In genomic region chr4:2364654-2365053, GRCh38 we compare ENCODE assay signal across 8 cellular contexts. TPM values are rescaled to one million over a fixed set of nuclear protein-coding genes. Genes with fewer than 3 reads are reported as not detected.
DNase-seq lines count a peak whose midpoint lies in the region; ATAC-seq and TF ChIP-seq lines count a peak whose summit lies in the region.

No MANE protein-coding gene starts in this region.

- H3K9me3 ChIP-seq in CD4-positive, alpha-beta T cell (ENCODE audit: control insufficient read depth, low read length) = peaks cover 8% of the 10 kb centered on the region
- H3K9me3 ChIP-seq in Caco-2 = no peaks in the 10 kb centered on the region

- peaks cover 16% of the 10 kb centered on the region for H3K4me1 ChIP-seq in Caco-2

- no peak for TF ChIP-seq CTCF in CD4-positive, alpha-beta T cell (IDR thresholded peaks at IDR 0.05)
- TF ChIP-seq CTCF in Caco-2 (IDR thresholded peaks at IDR 0.05; ENCODE audit: insufficient read depth in 1 of 2, low read depth in 1 of 2, low read length in 1 of 2, severe bottlenecking in 1 of 2, unreplicated experiment in 1 of 2) = no peak

- no peaks in the 10 kb centered on the region for H3K36me3 ChIP-seq in Caco-2 (ENCODE audit: control insufficient read depth, insufficient read depth, low read length)

- intact Hi-C loops in CD4-positive, alpha-beta T cell (cut with DNase I, micrococcal nuclease) = loop anchor here (2.0 to 5.0 kb wide), 3 partner anchors 48 to 122 kb away; partner anchors contain the start of genes HAUS3 (in 1 of the 2), MXD4 (in 1 of the 2) and POLN (in 1 of the 2)
- intact Hi-C loops in Caco-2 (cut with micrococcal nuclease; ENCODE audit: unreplicated experiment) = no loop called here

- H3K27ac ChIP-seq in CD4-positive, alpha-beta T cell (ENCODE audit: low read depth, low read length) = peak overlapping the region; percentile 33
- H3K27ac ChIP-seq in substantia nigra (ENCODE audit: low read depth, low read length, poor library complexity, severe bottlenecking) = peak overlapping the region; percentile 55

- no peaks in the 10 kb centered on the region for H3K27me3 ChIP-seq in CD4-positive, alpha-beta T cell (ENCODE audit: control insufficient read depth, insufficient read depth, low read length)
- no peaks in the 10 kb centered on the region for H3K27me3 ChIP-seq in Caco-2 (replicated peaks; ENCODE audit: control insufficient read depth, insufficient read depth, low read length)

- POLR2A ChIA-PET in CD4-positive, alpha-beta T cell (lab: Charles Lee) = interaction anchor here (1.8 kb wide), 1 partner anchor 83 kb away, joined by 4 read pairs; no protein-coding TSS in a partner anchor
- POLR2A ChIA-PET in Caco-2 (lab: Charles Lee) = no interaction called here

- peak overlapping the region; percentile 89 for H3K27ac Mint-ChIP-seq in CD4-positive, alpha-beta T cell
- no peak overlapping the region for H3K27ac Mint-ChIP-seq in Caco-2 (ENCODE audit: unreplicated experiment)

- no peaks in the 10 kb centered on the region for H3K9me3 Mint-ChIP-seq in CD4-positive, alpha-beta T cell
- H3K9me3 Mint-ChIP-seq in Caco-2 (ENCODE audit: unreplicated experiment) = no peaks in the 10 kb centered on the region

- DNase-seq in CD4-positive, alpha-beta T cell = peak; percentile 41 to 62 (median 48)
- peak; percentile 58 for DNase-seq in activated CD4-positive, alpha-beta T cell treated with anti-CD3 and anti-CD28 coated beads, Interleukin-2, amount 50 U/mL, for 1 hour
- peak; percentile 31 for DNase-seq in effector CD4-positive, alpha-beta T cell
- DNase-seq in non-pigmented ciliary epithelial cell (ENCODE audit: low read depth) = peak; percentile 2
- peak in 4 of 49 donors; percentile 23 to 76 (median 35) for DNase-seq in substantia nigra (lab: John Stamatoyannopoulos, UW)
- no peak for DNase-seq in ecto neural progenitor cell (ENCODE audit: low spot score)
- no peak for DNase-seq in Caco-2
- no peak for DNase-seq in 8988T

- H3K4me1 Mint-ChIP-seq in CD4-positive, alpha-beta T cell (ENCODE audit: low read depth) = peaks cover 21% of the 10 kb centered on the region
- H3K4me1 Mint-ChIP-seq in Caco-2 (ENCODE audit: low read depth, unreplicated experiment) = no peaks in the 10 kb centered on the region

- H3K4me3 Mint-ChIP-seq in CD4-positive, alpha-beta T cell = peak overlapping the region; percentile 86
- no peak overlapping the region for H3K4me3 Mint-ChIP-seq in Caco-2 (ENCODE audit: unreplicated experiment)

- H3K27me3 Mint-ChIP-seq in CD4-positive, alpha-beta T cell = no peaks in the 10 kb centered on the region
- H3K27me3 Mint-ChIP-seq in Caco-2 (ENCODE audit: insufficient read depth, unreplicated experiment) = no peaks in the 10 kb centered on the region

- no peak overlapping the region for H3K4me3 ChIP-seq in Caco-2 (ENCODE audit: low read depth, low read length)

- no peaks in the 10 kb centered on the region for H3K36me3 Mint-ChIP-seq in CD4-positive, alpha-beta T cell (ENCODE audit: low read depth)
- no peaks in the 10 kb centered on the region for H3K36me3 Mint-ChIP-seq in Caco-2 (ENCODE audit: insufficient read depth, unreplicated experiment)

- CTCF ChIA-PET in CD4-positive, alpha-beta T cell (lab: Charles Lee) = interaction anchor here (1.0 kb wide), 1 partner anchor 54 kb away, joined by 3 read pairs; the partner anchor contains the start of genes CFAP99 and ZFYVE28
- CTCF ChIA-PET in Caco-2 (lab: Charles Lee) = no interaction called here

- peak; percentile 85 for ATAC-seq in CD4-positive, alpha-beta T cell (ENCODE audit: poor library complexity)

- no TSS peak for BruUV-seq in Caco-2 (replicated peaks; lab: Mats Ljungman, UMichigan)

RNA-seq across cellular contexts. Expression of gene ZFYVE28, which starts 53.8 kb away (rescaled TPM):
- total RNA-seq in CD4-positive, alpha-beta T cell = 10 to 100 TPM; 26.2 to 28.0 TPM
- 0.70 and 0.82 TPM in 2 replicates for total RNA-seq in Caco-2 (2022)

RNA-seq across cellular contexts. Expression of gene CFAP99, which starts 54.1 kb away (rescaled TPM):
- total RNA-seq in CD4-positive, alpha-beta T cell = under 1 TPM in 1 of 2 experiments, not detected in 1; 0.17 TPM
- not detected in 2 replicates for total RNA-seq in Caco-2 (2022)

Comparison
In these comparisons a context has a peak if more than half of its experiments do, and no peak if none do; other contexts are left out.
1. DNase-seq: peak in CD4-positive, alpha-beta T cell (10 of 10), activated CD4-positive, alpha-beta T cell treated with anti-CD3 and anti-CD28 coated beads, Interleukin-2, amount 50 U/mL, for 1 hour (single experiment), effector CD4-positive, alpha-beta T cell (single experiment) and non-pigmented ciliary epithelial cell (single experiment); none in ecto neural progenitor cell (single experiment), Caco-2 (0 of 2) and 8988T (single experiment).
2. RNA of gene ZFYVE28, which starts 53.8 kb away (total RNA-seq): 26.2 to 28.0 TPM in CD4-positive, alpha-beta T cell; 0.70 to 0.82 TPM in Caco-2; every median in the first group is over 10 times any median in the second.